Comparison of ENCODE assay signal across 8 cellular contexts in the genomic region with DNA sequence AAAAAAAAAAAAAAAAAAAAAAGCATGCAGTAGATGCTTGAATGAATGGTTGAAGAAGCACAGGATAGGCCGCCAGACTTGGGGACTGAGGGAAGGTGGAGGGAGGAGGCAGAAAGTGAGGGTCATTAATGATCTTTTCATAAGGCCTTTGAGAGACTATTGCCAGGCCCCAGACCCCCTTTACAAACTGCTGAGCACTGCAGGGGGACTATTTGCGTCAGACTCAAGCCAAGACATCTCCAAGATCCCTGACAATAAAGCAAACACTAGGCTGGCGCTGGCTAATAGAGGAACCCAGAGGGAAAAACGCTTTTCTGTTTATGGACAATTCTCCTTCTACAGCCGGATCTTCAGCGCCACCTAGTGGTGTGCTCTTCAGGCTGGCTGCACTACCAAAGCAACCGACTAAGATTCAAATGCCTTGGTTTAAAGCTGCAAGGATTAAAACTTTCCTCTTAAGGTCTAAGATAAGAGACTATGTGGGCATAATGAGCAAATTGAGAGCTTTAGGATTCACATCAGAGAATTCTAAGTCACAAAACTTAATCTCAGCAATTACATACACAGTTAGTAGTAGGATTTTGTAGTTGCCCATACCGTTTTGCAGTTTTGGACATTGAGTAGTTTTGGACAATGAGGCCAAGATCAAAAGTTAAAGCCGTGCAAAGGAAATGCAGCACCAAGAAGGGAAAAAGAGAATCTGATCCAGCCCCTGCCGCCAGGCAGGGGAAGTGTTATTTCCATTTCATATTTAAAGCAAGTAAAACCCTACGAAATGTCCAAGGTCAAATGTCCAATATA. TPM values are rescaled to one million over a fixed set of nuclear protein-coding genes. Genes with fewer than 3 reads are reported as not detected.
A peak's percentile ranks its signal among the peaks of the same experiment; 100 is the strongest.
DNase-seq lines count a peak whose midpoint lies in the region; ATAC-seq and TF ChIP-seq lines count a peak whose summit lies in the region.

No MANE protein-coding gene starts in this region.

- H3K36me3 Mint-ChIP-seq in T-cell = no peaks in the 10 kb centered on the region

- no peak overlapping the region for H3K4me3 Mint-ChIP-seq in T-cell

- peak overlapping the region in 1 of 2 donors; percentile 29 for H3K27ac ChIP-seq in right atrium auricular region

- H3K9me3 ChIP-seq in right atrium auricular region = no peaks in the 10 kb centered on the region

- no peak overlapping the region for H3K27ac Mint-ChIP-seq in T-cell

- ATAC-seq in T-cell (replicated peaks in 1 of 4) = peak; percentile 40 to 55 (median 50)
- no peak for ATAC-seq in GM18909 (IDR thresholded peaks at IDR 0.05; ENCODE audit: poor library complexity, unreplicated experiment)

- peak; percentile 71 to 96 for TF ChIP-seq CTCF in right atrium auricular region (IDR thresholded peaks at IDR 0.05)

- H3K9me3 Mint-ChIP-seq in T-cell = no peaks in the 10 kb centered on the region

- CTCF ChIA-PET in T-cell (lab: Charles Lee) = interaction anchor here (0.5 to 2.5 kb wide), 13 partner anchors 9 to 1041 kb away, joined by 3 to 7 read pairs (median 3); no protein-coding TSS in a partner anchor

- peaks cover 27 to 36% of the 10 kb centered on the region in 2 donors for H3K27me3 Mint-ChIP-seq in T-cell

- no peaks in the 10 kb centered on the region for H3K4me1 Mint-ChIP-seq in T-cell

- DNase-seq in COR-L47 (lab: John Stamatoyannopoulos, UW) (peak; percentile 88), H4 (ENCODE audit: low spot score) (peak; percentile 69), NCI-H146 treated with DMSO at 0.1 percent for 48 hours (lab: John Stamatoyannopoulos, UW; ENCODE audit: unreplicated experiment) (peak; percentile 75), T-cell (peak in 32 of 34 experiments; percentile 11 to 60 (median 48)), amygdala (lab: John Stamatoyannopoulos, UW) (peak in 53 of 56 donors; percentile 3 to 87 (median 46)), right atrium auricular region (ENCODE audit: low spot score) (no peak), renal cortical epithelial cell (ENCODE audit: low read depth) (peak; percentile 73)

- H3K27me3 ChIP-seq in right atrium auricular region = no peaks in the 10 kb centered on the region

- POLR2A ChIA-PET in T-cell (lab: Charles Lee) = no interaction called here

- peaks cover 0 to 5% of the 10 kb centered on the region in 2 donors for H3K4me1 ChIP-seq in right atrium auricular region

- no peaks in the 10 kb centered on the region for H3K36me3 ChIP-seq in right atrium auricular region

- no peak overlapping the region for H3K4me3 ChIP-seq in right atrium auricular region

RNA-seq across cellular contexts. Expression of a gene that starts 17.9 kb away (rescaled TPM):
- total RNA-seq in H4 (2014; rRNA removed; shearing (Covaris generic)) = 36.6 and 43.2 TPM in 2 replicates
- total RNA-seq in T-cell (10 to 100 TPM; 22.1 to 39.7 (median 28.8) TPM), right atrium auricular region (10 to 100 TPM; 24.2 to 41.9 TPM), renal cortical epithelial cell (25.5 and 31.9 TPM in 2 replicates)
